17 cellular contexts compared by ENCODE assay signal in genomic region chr18:76988015-76988826, GRCh38.
A peak's percentile ranks its signal among the peaks of the same experiment; 100 is the strongest.
DNase-seq lines count a peak whose midpoint lies in the region; ATAC-seq, FAIRE-seq and TF ChIP-seq lines count a peak whose summit lies in the region.
"Had no signal": no experiment of that assay in that cellular context is flagged by ENCODE, and none has a peak within 500 bp of the region (broad histone marks: within the 10 kb centered on the region; RNA-seq: fewer than 3 reads in every experiment).

No MANE protein-coding gene starts in this region.

- peak overlapping the region; percentile 84 for H3K4me2 ChIP-seq in parathyroid adenoma (ENCODE audit: low read length)

- H3K36me3 ChIP-seq in right atrium auricular region (no peaks in the 10 kb centered on the region), parathyroid adenoma (ENCODE audit: control insufficient read depth, insufficient read depth, low read length) (no peaks in the 10 kb centered on the region)
- H3K36me3 ChIP-seq: neutrophil, SJCRH30 had no signal

- no peak for TF ChIP-seq CTCF in CD14-positive monocyte (IDR thresholded peaks at IDR 0.05)
- TF ChIP-seq CTCF in WTC11 (IDR thresholded peaks at IDR 0.05), result no peak
- TF ChIP-seq CTCF in right atrium auricular region (IDR thresholded peaks at IDR 0.05), result no peak
- TF ChIP-seq CTCF in parathyroid adenoma (IDR thresholded peaks at IDR 0.05), result no peak
- no peak for TF ChIP-seq CTCF in D721Med (IDR thresholded peaks at IDR 0.05; ENCODE audit: insufficient read depth, missing control alignments)
- TF ChIP-seq CTCF in foreskin keratinocyte (conservative IDR thresholded peaks at IDR 0.05), result no peak

- CTCF ChIA-PET in WTC11 (lab: Charles Lee), result interaction anchor here (0.8 to 2.8 kb wide), 4 partner anchors 9 to 73 kb away, joined by 3 to 11 read pairs (median 4); no protein-coding TSS in a partner anchor

- peak overlapping the region; percentile 23 to 50 for H3K27ac ChIP-seq in right atrium auricular region
- H3K27ac ChIP-seq in parathyroid adenoma, result peak overlapping the region; percentile 100
- no peak overlapping the region for H3K27ac ChIP-seq in foreskin keratinocyte
- H3K27ac ChIP-seq: neutrophil, SJCRH30 had no signal

- ATAC-seq in WTC11, result no peak
- no peak for ATAC-seq in foreskin keratinocyte
- ATAC-seq: effector memory CD8-positive, alpha-beta T cell; HCT116 had no signal

- peak overlapping the region; percentile 94 for H3K9ac ChIP-seq in parathyroid adenoma

- no peaks in the 10 kb centered on the region for H3K27me3 ChIP-seq in right atrium auricular region
- H3K27me3 ChIP-seq in parathyroid adenoma (ENCODE audit: control insufficient read depth, insufficient read depth, low read length), result no peaks in the 10 kb centered on the region
- H3K27me3 ChIP-seq in foreskin keratinocyte, result peaks cover 5% of the 10 kb centered on the region
- H3K27me3 ChIP-seq: neutrophil, SJCRH30 had no signal

- H3K27ac Mint-ChIP-seq in CD14-positive monocyte (peak overlapping the region in 5 of 7 donors; percentile 44 to 82 (median 60)), WTC11 (0 out of 2 replicates have a peak overlapping the region, but pooled peaks have one; percentile 16)
- H3K27ac Mint-ChIP-seq: activated CD4-positive, alpha-beta memory T cell treated with anti-CD3 and anti-CD28 coated beads, Interleukin-2, amount 10 ng/mL, durations not matched to agents 7 days and 5 days had no signal

- peaks cover 1 to 8% (median 5%) of the 10 kb centered on the region in 3 donors for H3K27me3 Mint-ChIP-seq in CD14-positive monocyte (ENCODE audit: low read depth in 3 of 3)
- no peaks in the 10 kb centered on the region; the same call in 1 of the 2 replicates for H3K27me3 Mint-ChIP-seq in WTC11 (ENCODE audit: low read depth)
- H3K27me3 Mint-ChIP-seq: activated CD4-positive, alpha-beta memory T cell treated with anti-CD3 and anti-CD28 coated beads, Interleukin-2, amount 10 ng/mL, durations not matched to agents 7 days and 5 days; effector memory CD8-positive, alpha-beta T cell had no signal

- intact Hi-C loops in CD14-positive monocyte (cut with micrococcal nuclease), result loop anchor here in 1 of 2 donors (10.0 kb wide), 1 partner anchor 183 kb away; no protein-coding TSS in a partner anchor

- H3K4me1 Mint-ChIP-seq in CD14-positive monocyte (peaks cover 23% of the 10 kb centered on the region), WTC11 (peaks cover 28% of the 10 kb centered on the region)

- H3K9me3 ChIP-seq in right atrium auricular region (no peaks in the 10 kb centered on the region), parathyroid adenoma (ENCODE audit: control insufficient read depth, low read length) (no peaks in the 10 kb centered on the region)
- H3K9me3 ChIP-seq: neutrophil, SJCRH30 had no signal

- peaks cover 0 to 4% of the 10 kb centered on the region in 2 donors for H3K4me1 ChIP-seq in right atrium auricular region
- peaks cover 71% of the 10 kb centered on the region for H3K4me1 ChIP-seq in parathyroid adenoma
- no peaks in the 10 kb centered on the region for H3K4me1 ChIP-seq in foreskin keratinocyte
- H3K4me1 ChIP-seq: SJCRH30 had no signal

- POLR2A ChIA-PET in WTC11 (lab: Charles Lee), result no interaction called here

- peaks cover 0 to 1% of the 10 kb centered on the region in 2 donors for H3K36me3 Mint-ChIP-seq in CD14-positive monocyte
- no peaks in the 10 kb centered on the region for H3K36me3 Mint-ChIP-seq in WTC11

- H3K4me3 ChIP-seq in right atrium auricular region, result peak overlapping the region in 1 of 2 donors; percentile 14
- peak overlapping the region; percentile 58 for H3K4me3 ChIP-seq in parathyroid adenoma (ENCODE audit: low read depth, low read length)
- H3K4me3 ChIP-seq: SJCRH30 had no signal

- H3K79me2 ChIP-seq in parathyroid adenoma, result peaks cover 2% of the 10 kb centered on the region

- H2AFZ ChIP-seq in parathyroid adenoma, result peak overlapping the region; percentile 72

- H3K9me3 Mint-ChIP-seq in CD14-positive monocyte, result peaks cover 0 to 2% (median 0%) of the 10 kb centered on the region in 7 donors
- no peaks in the 10 kb centered on the region for H3K9me3 Mint-ChIP-seq in WTC11
- H3K9me3 Mint-ChIP-seq: activated CD4-positive, alpha-beta memory T cell treated with anti-CD3 and anti-CD28 coated beads, Interleukin-2, amount 10 ng/mL, durations not matched to agents 7 days and 5 days; effector memory CD8-positive, alpha-beta T cell had no signal

- H3K4me3 Mint-ChIP-seq in CD14-positive monocyte, result peak overlapping the region; percentile 67 to 75
- no peak overlapping the region for H3K4me3 Mint-ChIP-seq in WTC11
- H3K4me3 Mint-ChIP-seq: activated CD4-positive, alpha-beta memory T cell treated with anti-CD3 and anti-CD28 coated beads, Interleukin-2, amount 10 ng/mL, durations not matched to agents 7 days and 5 days; effector memory CD8-positive, alpha-beta T cell had no signal

- DNase-seq in CD14-positive monocyte (ENCODE audit: low spot score) (no peak), WTC11 (ENCODE audit: low spot score) (no peak), right atrium auricular region (ENCODE audit: low spot score) (peak; percentile 52), D721Med (ENCODE audit: insufficient read length, low spot score) (no peak), NCI-H748 treated with DMSO at 0.1 percent for 48 hours (lab: John Stamatoyannopoulos, UW) (no peak), foreskin keratinocyte (no peak), NCI-H1417 (lab: John Stamatoyannopoulos, UW) (no peak)
- DNase-seq: activated CD4-positive, alpha-beta memory T cell treated with anti-CD3 and anti-CD28 coated beads, Interleukin-2, amount 10 ng/mL, durations not matched to agents 7 days and 5 days; activated gamma-delta T cell treated with Interleukin-2 at 50 U/mL for 16 hours; effector memory CD8-positive, alpha-beta T cell; NCI-H2029; NCI-H82; SJCRH30 had no signal

- FAIRE-seq in D721Med (lab: Jason Lieb, UNC), result no peak
- FAIRE-seq: keratinocyte had no signal

TF ChIP-seq in WTC11, 78 proteins besides CTCF, POLR2A, EP300 and RAD21 (continues in another document):
- no peak for TF ChIP-seq USF2 (CRISPR knock-in tag; IDR thresholded peaks at IDR 0.05)
- TF ChIP-seq TP53 (CRISPR knock-in tag; IDR thresholded peaks at IDR 0.05), result no peak
- TF ChIP-seq HMGA2 (CRISPR knock-in tag; IDR thresholded peaks at IDR 0.05), result no peak
- TF ChIP-seq, protein P1, sequence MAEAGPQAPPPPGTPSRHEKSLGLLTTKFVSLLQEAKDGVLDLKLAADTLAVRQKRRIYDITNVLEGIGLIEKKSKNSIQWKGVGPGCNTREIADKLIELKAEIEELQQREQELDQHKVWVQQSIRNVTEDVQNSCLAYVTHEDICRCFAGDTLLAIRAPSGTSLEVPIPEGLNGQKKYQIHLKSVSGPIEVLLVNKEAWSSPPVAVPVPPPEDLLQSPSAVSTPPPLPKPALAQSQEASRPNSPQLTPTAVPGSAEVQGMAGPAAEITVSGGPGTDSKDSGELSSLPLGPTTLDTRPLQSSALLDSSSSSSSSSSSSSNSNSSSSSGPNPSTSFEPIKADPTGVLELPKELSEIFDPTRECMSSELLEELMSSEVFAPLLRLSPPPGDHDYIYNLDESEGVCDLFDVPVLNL (CRISPR knock-in tag; IDR thresholded peaks at IDR 0.05; ENCODE audit: borderline replicate concordance, low read depth), result no peak
- no peak for TF ChIP-seq NR1H2 (CRISPR knock-in tag; IDR thresholded peaks at IDR 0.05)
- no peak for TF ChIP-seq ELF4 (CRISPR knock-in tag; IDR thresholded peaks at IDR 0.05; ENCODE audit: low read depth)
- TF ChIP-seq, protein P2, sequence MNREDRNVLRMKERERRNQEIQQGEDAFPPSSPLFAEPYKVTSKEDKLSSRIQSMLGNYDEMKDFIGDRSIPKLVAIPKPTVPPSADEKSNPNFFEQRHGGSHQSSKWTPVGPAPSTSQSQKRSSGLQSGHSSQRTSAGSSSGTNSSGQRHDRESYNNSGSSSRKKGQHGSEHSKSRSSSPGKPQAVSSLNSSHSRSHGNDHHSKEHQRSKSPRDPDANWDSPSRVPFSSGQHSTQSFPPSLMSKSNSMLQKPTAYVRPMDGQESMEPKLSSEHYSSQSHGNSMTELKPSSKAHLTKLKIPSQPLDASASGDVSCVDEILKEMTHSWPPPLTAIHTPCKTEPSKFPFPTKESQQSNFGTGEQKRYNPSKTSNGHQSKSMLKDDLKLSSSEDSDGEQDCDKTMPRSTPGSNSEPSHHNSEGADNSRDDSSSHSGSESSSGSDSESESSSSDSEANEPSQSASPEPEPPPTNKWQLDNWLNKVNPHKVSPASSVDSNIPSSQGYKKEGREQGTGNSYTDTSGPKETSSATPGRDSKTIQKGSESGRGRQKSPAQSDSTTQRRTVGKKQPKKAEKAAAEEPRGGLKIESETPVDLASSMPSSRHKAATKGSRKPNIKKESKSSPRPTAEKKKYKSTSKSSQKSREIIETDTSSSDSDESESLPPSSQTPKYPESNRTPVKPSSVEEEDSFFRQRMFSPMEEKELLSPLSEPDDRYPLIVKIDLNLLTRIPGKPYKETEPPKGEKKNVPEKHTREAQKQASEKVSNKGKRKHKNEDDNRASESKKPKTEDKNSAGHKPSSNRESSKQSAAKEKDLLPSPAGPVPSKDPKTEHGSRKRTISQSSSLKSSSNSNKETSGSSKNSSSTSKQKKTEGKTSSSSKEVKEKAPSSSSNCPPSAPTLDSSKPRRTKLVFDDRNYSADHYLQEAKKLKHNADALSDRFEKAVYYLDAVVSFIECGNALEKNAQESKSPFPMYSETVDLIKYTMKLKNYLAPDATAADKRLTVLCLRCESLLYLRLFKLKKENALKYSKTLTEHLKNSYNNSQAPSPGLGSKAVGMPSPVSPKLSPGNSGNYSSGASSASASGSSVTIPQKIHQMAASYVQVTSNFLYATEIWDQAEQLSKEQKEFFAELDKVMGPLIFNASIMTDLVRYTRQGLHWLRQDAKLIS (CRISPR knock-in tag; IDR thresholded peaks at IDR 0.05; ENCODE audit: borderline replicate concordance), result no peak
